ENCODE assay signal across 8 cellular contexts in the genomic region with DNA sequence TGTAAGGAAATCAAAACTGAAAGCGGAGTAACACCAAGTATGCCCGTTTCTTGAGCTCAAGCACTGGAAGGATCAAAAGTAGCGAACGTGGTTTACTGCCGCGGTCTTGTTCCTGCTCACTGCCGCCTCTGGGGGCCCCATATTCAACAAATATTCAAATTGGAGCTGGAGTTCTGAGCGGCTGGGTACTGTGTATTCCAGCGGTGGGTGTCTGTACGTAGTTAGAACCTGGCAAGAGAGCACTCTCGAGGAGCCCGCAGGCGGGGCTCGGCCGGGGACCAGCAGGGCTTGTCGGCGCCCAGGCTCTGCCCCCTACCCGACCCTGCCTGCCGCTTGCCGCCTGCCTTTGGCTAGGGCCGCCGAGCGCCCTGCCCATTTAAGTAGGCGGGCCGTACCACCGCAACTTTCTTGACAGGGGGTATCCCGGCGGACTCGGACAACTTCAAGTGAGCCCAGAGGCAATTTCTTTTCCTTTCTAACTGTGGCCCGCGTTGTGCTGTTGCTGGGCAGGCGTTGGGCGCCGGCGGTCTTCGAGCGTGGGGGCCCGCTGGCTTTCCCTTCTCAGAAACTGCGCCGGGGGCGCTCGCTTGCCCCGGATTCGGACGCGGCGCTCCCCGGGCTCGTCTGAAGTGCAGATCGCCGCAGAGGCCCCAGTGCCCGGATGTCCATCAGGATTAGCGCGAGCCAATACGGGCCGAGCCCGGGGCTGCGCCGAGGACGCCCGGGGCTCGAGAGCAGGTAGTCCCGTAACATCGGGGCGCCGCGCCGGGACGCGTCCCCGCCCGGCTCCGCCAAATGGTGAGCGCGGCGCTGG.
DNase-seq lines count a peak whose midpoint lies in the region; ATAC-seq, FAIRE-seq and TF ChIP-seq lines count a peak whose summit lies in the region.

No MANE protein-coding gene starts in this region.

- peak overlapping the region; percentile 98 for H3K27ac Mint-ChIP-seq in endothelial cell (ENCODE audit: unreplicated experiment)

- peak; percentile 69 for ATAC-seq in GM21390 (IDR thresholded peaks at IDR 0.05; ENCODE audit: unreplicated experiment)

- H3K4me3 Mint-ChIP-seq in endothelial cell (ENCODE audit: unreplicated experiment): peak overlapping the region; percentile 99

- peaks cover 56% of the 10 kb centered on the region for H3K4me1 Mint-ChIP-seq in endothelial cell (ENCODE audit: unreplicated experiment)

- FAIRE-seq in D721Med (lab: Jason Lieb, UNC): no peak

- no peak for TF ChIP-seq CTCF in D721Med (IDR thresholded peaks at IDR 0.05; ENCODE audit: insufficient read depth, missing control alignments)
- TF ChIP-seq CTCF in endothelial cell (IDR thresholded peaks at IDR 0.05; ENCODE audit: unreplicated experiment): no peak

- DNase-seq in D721Med (ENCODE audit: insufficient read length, low spot score) (peak; percentile 58), HUDEP-2 (lab: John Stamatoyannopoulos, UW; ENCODE audit: unreplicated experiment in 76 of 76) (peak in 75 of 76 experiments; percentile 48 to 93 (median 87)), NOMO-1 treated with dmso at 0.1 percent for 144 hours (lab: John Stamatoyannopoulos, UW; ENCODE audit: unreplicated experiment) (peak; percentile 95), endothelial cell (ENCODE audit: low spot score) (peak; percentile 93), midbrain (lab: John Stamatoyannopoulos, UW) (peak; percentile 97)
- DNase-seq in activated CD8-positive, alpha-beta memory T cell treated with anti-CD3 and anti-CD28 coated beads, Interleukin-2, amount 50 U/mL, for 24 hours (ENCODE audit: extremely low read depth): peak; percentile 61
- peak; percentile 81 to 83 for DNase-seq in stimulated activated CD8-positive, alpha-beta memory T cell treated with anti-CD3 and anti-CD28 coated beads, Interleukin-15, amount 100 ng/mL, for 48 hours (ENCODE audit: low read depth in 2 of 2)

- H3K9me3 Mint-ChIP-seq in endothelial cell (ENCODE audit: unreplicated experiment): no peaks in the 10 kb centered on the region

- peaks cover 10% of the 10 kb centered on the region for H3K27me3 Mint-ChIP-seq in endothelial cell (ENCODE audit: unreplicated experiment)

- H3K36me3 Mint-ChIP-seq in endothelial cell (ENCODE audit: low read depth, unreplicated experiment): peaks cover 12% of the 10 kb centered on the region

Comparison
In these comparisons a context has a peak if more than half of its experiments do, and no peak if none do; other contexts are left out.
1. Peak in every context shown above with its lines: DNase-seq and ATAC-seq.